In the genomic region with DNA sequence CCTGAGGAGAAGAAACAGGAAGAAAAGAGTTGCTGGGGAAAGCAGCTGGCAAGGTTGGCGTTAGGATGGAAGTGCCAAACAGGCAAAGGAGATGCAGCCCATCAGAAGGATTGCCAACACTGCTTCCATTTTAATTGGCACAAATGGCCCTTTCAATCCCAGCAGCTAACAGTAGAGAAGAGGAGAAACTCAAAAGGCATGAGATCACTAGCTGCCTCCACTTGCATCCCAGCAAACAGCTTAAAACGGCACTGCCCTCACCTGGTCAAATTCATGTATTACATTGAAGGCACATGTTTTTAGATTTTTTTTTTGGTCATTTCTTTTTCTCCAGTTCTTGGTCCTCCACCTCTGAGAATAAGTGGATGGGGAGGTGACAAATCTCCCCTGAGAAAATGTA, we compare ENCODE assay signal across 8 cellular contexts. TPM values are rescaled to one million over a fixed set of nuclear protein-coding genes. Genes with fewer than 3 reads are reported as not detected.
DNase-seq lines count a peak whose midpoint lies in the region; ATAC-seq and TF ChIP-seq lines count a peak whose summit lies in the region.

No MANE protein-coding gene starts in this region.

- no peaks in the 10 kb centered on the region for H3K36me3 ChIP-seq in KMS-11 (ENCODE audit: insufficient read depth)

- H3K27me3 ChIP-seq in KMS-11 (ENCODE audit: insufficient read depth, low read depth) = no peaks in the 10 kb centered on the region

- in situ Hi-C loops in G401 (cut with HindIII; ENCODE audit: low sequenced_read_pairs) = no loop called here
- in situ Hi-C loops in astrocyte of the spinal cord (cut with HindIII; ENCODE audit: low sequenced_read_pairs) = no loop called here

- H3K9ac ChIP-seq in KMS-11 = no peak overlapping the region

- H3K27ac ChIP-seq in KMS-11 = no peak overlapping the region

- TF ChIP-seq CTCF in KMS-11 (conservative IDR thresholded peaks at IDR 0.05; ENCODE audit: low read depth, low read length) (peak; percentile 59), astrocyte of the spinal cord (IDR thresholded peaks at IDR 0.05; ENCODE audit: low read depth, low read length) (peak; percentile 51)

- no peak for ATAC-seq in HG02981 (IDR thresholded peaks at IDR 0.05; ENCODE audit: unreplicated experiment)
- no peak for ATAC-seq in GM21528 (IDR thresholded peaks at IDR 0.05; ENCODE audit: low FRiP score, unreplicated experiment)

- no peaks in the 10 kb centered on the region for H4K20me1 ChIP-seq in KMS-11 (ENCODE audit: insufficient read depth)

- no peak overlapping the region for H3K4me2 ChIP-seq in KMS-11

- H3K4me3 ChIP-seq in KMS-11 (IDR thresholded peaks at IDR 0.05; ENCODE audit: insufficient read depth, low read depth, low read length) = no peak overlapping the region
- H3K4me3 ChIP-seq in astrocyte of the spinal cord (ENCODE audit: low read depth, low read length) = no peak overlapping the region

- no peaks in the 10 kb centered on the region for H3K4me1 ChIP-seq in KMS-11 (ENCODE audit: low read depth, poor library complexity, severe bottlenecking)

- no peaks in the 10 kb centered on the region for H3K79me2 ChIP-seq in KMS-11 (ENCODE audit: insufficient read depth, low read depth)

- peak; percentile 57 for DNase-seq in G401 (ENCODE audit: low spot score)
- peak; percentile 3 for DNase-seq in SHP77 treated with DMSO at 0.1 percent for 48 hours (lab: John Stamatoyannopoulos, UW)
- peak; percentile 62 for DNase-seq in astrocyte of the spinal cord (ENCODE audit: low read depth, low spot score)
- DNase-seq in iPS-NIHi11 (ENCODE audit: low spot score) = peak; percentile 50
- peak; percentile 45 for DNase-seq in stimulated activated CD4-positive, alpha-beta T cell treated with anti-CD3 and anti-CD28 coated beads, Interleukin-1b, Interleukin-23, amount 100 ng/mL, for 48 hours

- H2AFZ ChIP-seq in KMS-11 (ENCODE audit: low read depth) = no peak overlapping the region

RNA-seq across cellular contexts. Expression of a gene that starts 34.1 kb away (rescaled TPM):
- total RNA-seq in G401 (2014; rRNA removed; shearing (Covaris generic)) = not detected in 2 replicates

Comparison
In these comparisons a context has a peak if more than half of its experiments do, and no peak if none do; other contexts are left out.
1. DNase-seq: peak in every context shown above with its lines; median percentile 62 in astrocyte of the spinal cord; 57 in G401; 50 in iPS-NIHi11; 45 in stimulated activated CD4-positive, alpha-beta T cell treated with anti-CD3 and anti-CD28 coated beads, Interleukin-1b, Interleukin-23, amount 100 ng/mL, for 48 hours; 3 in SHP77 treated with DMSO at 0.1 percent for 48 hours.